ENCODE assay signal across 10 cellular contexts in the genomic region with DNA sequence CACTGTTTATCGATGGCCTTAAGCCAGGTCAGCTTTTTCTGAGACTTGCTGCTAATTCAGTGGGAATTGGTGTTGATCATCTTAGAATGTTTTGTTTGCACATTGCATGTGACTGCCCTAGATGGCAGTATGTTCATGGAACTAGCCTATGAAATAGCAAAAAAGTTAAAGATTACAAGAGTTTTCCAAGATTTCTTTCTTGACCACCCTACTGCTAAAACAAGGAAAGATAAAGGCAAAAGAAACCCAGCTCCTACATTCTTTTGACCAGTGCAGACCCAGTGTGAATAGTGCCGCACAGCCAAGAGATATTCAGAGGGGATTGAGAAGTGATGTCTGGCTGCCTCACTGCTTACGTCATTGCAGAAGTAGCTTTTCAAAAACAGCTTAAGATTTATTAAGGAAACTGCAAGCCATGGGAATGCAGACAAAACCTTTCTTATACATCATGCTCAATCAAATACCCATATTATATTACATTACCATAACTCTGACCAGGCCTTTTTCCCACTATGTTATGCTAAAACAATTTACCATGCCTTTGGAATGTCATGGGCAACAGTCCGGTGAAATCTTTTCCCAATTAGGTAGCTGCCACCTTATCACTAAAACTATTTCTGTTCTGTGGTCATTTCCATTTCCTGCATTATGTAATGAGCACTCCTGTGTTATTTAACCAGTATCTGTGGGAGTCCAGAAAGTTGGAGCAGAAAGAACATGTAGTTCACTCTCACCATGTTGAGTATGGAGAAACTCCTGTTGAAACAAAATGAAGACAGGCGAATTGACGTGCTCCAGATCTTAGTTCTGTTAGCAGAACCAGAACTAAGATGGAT. TPM values are rescaled to one million over a fixed set of nuclear protein-coding genes. Genes with fewer than 3 reads are reported as not detected.
DNase-seq lines count a peak whose midpoint lies in the region; ATAC-seq, FAIRE-seq and TF ChIP-seq lines count a peak whose summit lies in the region.
"Had no signal": no experiment of that assay in that cellular context is flagged by ENCODE, and none has a peak within 500 bp of the region (broad histone marks: within the 10 kb centered on the region; RNA-seq: fewer than 3 reads in every experiment).

No MANE protein-coding gene starts in this region.

- H3K4me1 ChIP-seq in OCI-LY7 (ENCODE audit: insufficient read depth, low read length, poor library complexity, severe bottlenecking) = peaks cover 5% of the 10 kb centered on the region
- H3K4me1 ChIP-seq in pancreas = peaks cover 17 to 34% (median 17%) of the 10 kb centered on the region in 3 donors

- no peaks in the 10 kb centered on the region for H3K79me2 ChIP-seq in OCI-LY7 (ENCODE audit: insufficient read depth, low read depth, low read length)

- FAIRE-seq in pancreas (lab: Jason Lieb, UNC) = peak; percentile 51

- TF ChIP-seq CTCF in OCI-LY7 (conservative IDR thresholded peaks at IDR 0.05; ENCODE audit: low read length) = peak; percentile 44
- TF ChIP-seq CTCF in fibroblast of mammary gland (conservative IDR thresholded peaks at IDR 0.05; ENCODE audit: control insufficient read depth, insufficient read depth, low read depth, low read length) = peak; percentile 36
- no peak for TF ChIP-seq CTCF in pancreas (IDR thresholded peaks at IDR 0.05)

- H3K36me3 ChIP-seq in OCI-LY7 (ENCODE audit: insufficient read depth, low read length) = no peaks in the 10 kb centered on the region
- H3K36me3 ChIP-seq in pancreas = no peaks in the 10 kb centered on the region

- CTCF ChIA-PET in OCI-LY7 (lab: Charles Lee; ENCODE audit: unreplicated experiment) = no interaction called here

- no peak overlapping the region for H2AFZ ChIP-seq in OCI-LY7 (ENCODE audit: low read length)

- H3K27ac ChIP-seq in OCI-LY7 (ENCODE audit: low read depth, low read length, poor library complexity, severe bottlenecking) = no peak overlapping the region
- H3K27ac ChIP-seq in pancreas = peak overlapping the region in 2 of 4 donors; percentile 53 to 75

- H3K9me3 ChIP-seq in OCI-LY7 (ENCODE audit: low read length) = no peaks in the 10 kb centered on the region
- H3K9me3 ChIP-seq in pancreas = peaks cover 0 to 3% (median 0%) of the 10 kb centered on the region in 4 donors

- H3K9me2 ChIP-seq in OCI-LY7 (ENCODE audit: insufficient read depth, low read length) = no peaks in the 10 kb centered on the region

- intact Hi-C loops in OCI-LY7 (cut with micrococcal nuclease; ENCODE audit: unreplicated experiment) = loop anchor here (5.0 kb wide), 1 partner anchor 148 kb away; no protein-coding TSS in a partner anchor
- intact Hi-C loops in pancreas (cut with DNase I) = loop anchor here in 1 of 3 donors (10.0 kb wide), 1 partner anchor 150 kb away; no protein-coding TSS in a partner anchor

- ATAC-seq in pancreas = peak; percentile 19 to 51 (median 32)

- H4K20me1 ChIP-seq in OCI-LY7 (ENCODE audit: insufficient read depth, low read length) = no peaks in the 10 kb centered on the region

- DNase-seq in AG20443 (ENCODE audit: low spot score) (peak; percentile 45), OCI-LY7 (ENCODE audit: low spot score) (no peak), fibroblast of mammary gland (ENCODE audit: low read depth) (peak; percentile 92), pancreas (no peak), epidermal melanocyte (ENCODE audit: insufficient read length, low spot score) (no peak), NCI-H748 treated with DMSO at 0.1 percent for 48 hours (lab: John Stamatoyannopoulos, UW) (no peak), NCI-H2171 (lab: John Stamatoyannopoulos, UW) (no peak)
- DNase-seq in central memory CD4-positive, alpha-beta T cell = no peak
- DNase-seq: GF-D8, SHP77 had no signal

- 50 to 56% methylated on average over 6 of the region's 6 CpGs for WGBS in pancreas, 2 donors

- no peak overlapping the region for H3K4me2 ChIP-seq in OCI-LY7 (ENCODE audit: low read length)

- no peaks in the 10 kb centered on the region for H3K27me3 ChIP-seq in pancreas

- BruUV-seq in OCI-LY7 (replicated peaks; lab: Mats Ljungman, UMichigan) = no TSS peak

- POLR2A ChIA-PET in OCI-LY7 (lab: Charles Lee) = no interaction called here

- H3K4me3 ChIP-seq in OCI-LY7 (ENCODE audit: low read depth, low read length, poor library complexity, severe bottlenecking) (no peak overlapping the region), fibroblast of mammary gland (ENCODE audit: control insufficient read depth, low read depth, low read length) (no peak overlapping the region), pancreas (no peak overlapping the region)

RNA-seq across cellular contexts. Expression of gene PHLDB2, which starts 6.0 kb away (rescaled TPM):
- total RNA-seq in OCI-LY7 (2014; rRNA removed; shearing (Covaris generic)) = 1.5 and 2.1 TPM in 2 replicates
- total RNA-seq in OCI-LY7 (2022) = 0.61 and 1.8 TPM in 2 replicates
- total RNA-seq in pancreas = 10 to 100 TPM; 10.8 to 36.7 (median 15.1) TPM
- 10 to 100 TPM; 13.5 to 22.6 TPM for polyA plus RNA-seq in pancreas

Comparison
In these comparisons a context has a peak if more than half of its experiments do, and no peak if none do; other contexts are left out.
1. DNase-seq: peak in AG20443 (single experiment) and fibroblast of mammary gland (single experiment); none in OCI-LY7 (single experiment), pancreas (0 of 6), central memory CD4-positive, alpha-beta T cell (single experiment), epidermal melanocyte (single experiment), NCI-H748 treated with DMSO at 0.1 percent for 48 hours (single experiment) and NCI-H2171 (single experiment).
2. CTCF ChIP-seq: peak in OCI-LY7 (single experiment) and fibroblast of mammary gland (single experiment); none in pancreas (0 of 4).